Comparison of ENCODE assay signal across 16 cellular contexts in genomic region chr9:6576930-6577329, GRCh38.
"Had no signal": no experiment of that assay in that cellular context is flagged by ENCODE, and none has a peak within 500 bp of the region (broad histone marks: within the 10 kb centered on the region; RNA-seq: fewer than 3 reads in every experiment).

No MANE protein-coding gene starts in this region.

- H3K4me3 Mint-ChIP-seq: activated CD8-positive, alpha-beta T cell treated with anti-CD3 and anti-CD28 coated beads, Interleukin-2, amount 10 ng/mL, durations not matched to agents 7 days and 5 days; activated naive CD8-positive, alpha-beta T cell treated with anti-CD3 and anti-CD28 coated beads, Interleukin-2, amount 50 U/mL, for 24 hours; endodermal cell; WTC11 had no signal

- DNase-seq: activated CD4-positive, alpha-beta T cell treated with anti-CD3 and anti-CD28 coated beads for 48 hours; activated CD8-positive, alpha-beta memory T cell treated with anti-CD3 and anti-CD28 coated beads, Interleukin-2, amount 50 U/mL, for 48 hours; activated CD8-positive, alpha-beta T cell treated with anti-CD3 and anti-CD28 coated beads, Interleukin-2, amount 10 ng/mL, durations not matched to agents 7 days and 5 days; activated naive CD4-positive, alpha-beta T cell treated with Interleukin-2 at 50 U/mL for 16 hours; activated naive CD8-positive, alpha-beta T cell treated with anti-CD3 and anti-CD28 coated beads, Interleukin-2, amount 50 U/mL, for 24 hours; central memory CD4-positive, alpha-beta T cell; endodermal cell; left ventricle myocardium inferior; mesendoderm; sigmoid colon; stimulated activated CD4-positive, alpha-beta T cell treated with anti-CD3 and anti-CD28 coated beads, Interleukin-2, amount 100 ng/mL, for 48 hours; stimulated activated naive CD8-positive, alpha-beta T cell treated with anti-CD3 and anti-CD28 coated beads, Interleukin-15, Interleukin-2, amounts not matched to agents 100 U/mL and 50 U/mL, for 24 hours; T-helper 17 cell; uterus had no signal

- H3K27ac Mint-ChIP-seq: activated CD8-positive, alpha-beta T cell treated with anti-CD3 and anti-CD28 coated beads, Interleukin-2, amount 10 ng/mL, durations not matched to agents 7 days and 5 days; activated naive CD8-positive, alpha-beta T cell treated with anti-CD3 and anti-CD28 coated beads, Interleukin-2, amount 50 U/mL, for 24 hours; endodermal cell; T-helper 17 cell; WTC11 had no signal

- H3K4me3 ChIP-seq: left ventricle myocardium inferior, prostate gland, sigmoid colon, uterus had no signal

- H3K9me3 Mint-ChIP-seq: activated naive CD8-positive, alpha-beta T cell treated with anti-CD3 and anti-CD28 coated beads, Interleukin-2, amount 50 U/mL, for 24 hours; endodermal cell; WTC11 had no signal

- ATAC-seq: activated CD8-positive, alpha-beta T cell treated with anti-CD3 and anti-CD28 coated beads, Interleukin-2, amount 10 ng/mL, durations not matched to agents 7 days and 5 days; activated naive CD8-positive, alpha-beta T cell treated with anti-CD3 and anti-CD28 coated beads, Interleukin-2, amount 50 U/mL, for 24 hours; stimulated activated naive CD8-positive, alpha-beta T cell treated with anti-CD3 and anti-CD28 coated beads, Interleukin-15, Interleukin-2, amounts not matched to agents 100 U/mL and 50 U/mL, for 24 hours; T-helper 17 cell had no signal

- H3K27ac ChIP-seq: left ventricle myocardium inferior, prostate gland, sigmoid colon, uterus had no signal

- H3K27me3 ChIP-seq: sigmoid colon, uterus had no signal
